ENCODE assay signal across 20 cellular contexts in genomic region chr9:7376838-7377237, GRCh38.
DNase-seq lines count a peak whose midpoint lies in the region; ATAC-seq lines count a peak whose summit lies in the region.
"Had no signal": no experiment of that assay in that cellular context is flagged by ENCODE, and none has a peak within 500 bp of the region (broad histone marks: within the 10 kb centered on the region; RNA-seq: fewer than 3 reads in every experiment).

No MANE protein-coding gene starts in this region.

- H3K27ac ChIP-seq in right cardiac atrium (ENCODE audit: low read length): no peak overlapping the region
- H3K27ac ChIP-seq: A549, GM23248 had no signal

- no peaks in the 10 kb centered on the region for H3K4me1 ChIP-seq in right cardiac atrium (ENCODE audit: control insufficient read depth, insufficient read depth, low read length)
- H3K4me1 ChIP-seq: A549, Caco-2 had no signal

- intact Hi-C loops in left ventricle myocardium superior (cut with micrococcal nuclease): no loop called here
- intact Hi-C loops in right cardiac atrium (cut with DNase I): no loop called here

- H3K9me3 ChIP-seq in right cardiac atrium (ENCODE audit: control insufficient read depth, low read length): no peaks in the 10 kb centered on the region
- H3K9me3 ChIP-seq: Caco-2 had no signal

- ATAC-seq in left ventricle myocardium superior: peak; percentile 41
- no peak for ATAC-seq in right cardiac atrium
- ATAC-seq: A549, HCT116 had no signal

- no peaks in the 10 kb centered on the region for H3K27me3 ChIP-seq in right cardiac atrium (ENCODE audit: control insufficient read depth, insufficient read depth)

- no peak overlapping the region for H3K4me3 ChIP-seq in right cardiac atrium (ENCODE audit: low read length)
- H3K4me3 ChIP-seq: A549, GM23248 had no signal

- 74% methylated on average over 5 of the region's 5 CpGs for WGBS in right cardiac atrium

- DNase-seq in left ventricle myocardium superior: no peak
- no peak for DNase-seq in right cardiac atrium
- DNase-seq in RPMI7951 (ENCODE audit: low read depth): peak; percentile 55
- DNase-seq in fibroblast of peridontal ligament (ENCODE audit: extremely low read depth): peak; percentile 33
- DNase-seq in 8988T: no peak
- DNase-seq in SK-N-DZ (ENCODE audit: low spot score): no peak
- no peak for DNase-seq in inferior parietal cortex (ENCODE audit: extremely low spot score)
- DNase-seq: Caco-2; CD4-positive, CD25-positive, alpha-beta regulatory T cell; GM23248; KBM-7; NCI-H2081 treated with DMSO at 0.1 percent for 48 hours; NCI-H526; NK-92 treated with Interleukin-12 subunit alpha and Interleukin-12 subunit beta, amount 100 ng/mL, for 24 hours; OCI-M1; RPMI8226; SIG-M5; SW 1271 had no signal

Comparison
In these comparisons a context has a peak if more than half of its experiments do, and no peak if none do; other contexts are left out.
1. DNase-seq: peak in RPMI7951 (single experiment) and fibroblast of peridontal ligament (single experiment); none in left ventricle myocardium superior (single experiment), right cardiac atrium (0 of 3), 8988T (single experiment), SK-N-DZ (single experiment) and inferior parietal cortex (single experiment).